Comparison of ENCODE assay signal across 6 cellular contexts in genomic region chr11:62570903-62571302, GRCh38. TPM values are rescaled to one million over a fixed set of nuclear protein-coding genes. Genes with fewer than 3 reads are reported as not detected.
DNase-seq lines count a peak whose midpoint lies in the region; ATAC-seq and TF ChIP-seq lines count a peak whose summit lies in the region.
"Not testable (repeated sequence)": the region's sequence is repeated elsewhere in the genome, so short reads cannot be mapped to it uniquely, and the experiment has no call there.

No MANE protein-coding gene starts in this region.

- POLR2A ChIA-PET in IMR-90 (lab: Charles Lee; ENCODE audit: unreplicated experiment), result interaction anchor here (0.5 kb wide), 1 partner anchor 147 kb away, joined by 6 read pairs; no protein-coding TSS in a partner anchor

- not testable (repeated sequence) for H3K4ac ChIP-seq in IMR-90 (ENCODE audit: low read depth, low read length)

- ATAC-seq in IMR-90 (ENCODE audit: low read depth); T-helper 17 cell: not testable (repeated sequence)

- TF ChIP-seq CTCF in C4-2B (conservative IDR thresholded peaks at IDR 0.05); IMR-90 (conservative IDR thresholded peaks at IDR 0.05; ENCODE audit: low read depth, low read length); esophagus muscularis mucosa (IDR thresholded peaks at IDR 0.05); progenitor cell of endocrine pancreas (IDR thresholded peaks at IDR 0.05; ENCODE audit: unreplicated experiment): not testable (repeated sequence)

- H3K4me1 Mint-ChIP-seq in T-helper 17 cell (peaks cover 60% of the 10 kb centered on the region), progenitor cell of endocrine pancreas (ENCODE audit: low read depth) (peaks cover 47% of the 10 kb centered on the region)
- H3K4me1 Mint-ChIP-seq in activated naive CD4-positive, alpha-beta T cell treated with anti-CD3 and anti-CD28 coated beads, Interleukin-2, amount 10 ng/mL, durations not matched to agents 7 days and 5 days, result peaks cover 65% of the 10 kb centered on the region

- not testable (repeated sequence) for H3K18ac ChIP-seq in IMR-90 (ENCODE audit: low read depth, low read length)

- H3K27ac Mint-ChIP-seq in T-helper 17 cell, result peak overlapping the region; percentile 100
- peak overlapping the region; percentile 57 for H3K27ac Mint-ChIP-seq in activated naive CD4-positive, alpha-beta T cell treated with anti-CD3 and anti-CD28 coated beads, Interleukin-2, amount 10 ng/mL, durations not matched to agents 7 days and 5 days
- H3K27ac Mint-ChIP-seq in progenitor cell of endocrine pancreas, result peak overlapping the region; percentile 87

- not testable (repeated sequence) for DNase-seq in IMR-90; T-helper 17 cell; activated naive CD4-positive, alpha-beta T cell treated with anti-CD3 and anti-CD28 coated beads, Interleukin-2, amount 10 ng/mL, durations not matched to agents 7 days and 5 days; esophagus muscularis mucosa (ENCODE audit: extremely low spot score); progenitor cell of endocrine pancreas (ENCODE audit: low spot score, unreplicated experiment)

- 100% methylated on average over 2 of the region's 5 CpGs; no CpG with 5 or more reads in 1 of the 2 experiments for WGBS in IMR-90 (ENCODE audit: extremely low coverage in 2 of 2, insufficient read length in 1 of 2), 2 experiments
- 90% methylated on average over 5 of the region's 5 CpGs for WGBS in esophagus muscularis mucosa

- not testable (repeated sequence) for H3K4me3 ChIP-seq in IMR-90 (ENCODE audit: insufficient read depth, low read depth, low read length); esophagus muscularis mucosa

- peak overlapping the region; percentile 83; the same call in 1 of the 2 replicates for H3K23ac ChIP-seq in IMR-90 (ENCODE audit: low read depth, low read length)

- H3K9me3 Mint-ChIP-seq in activated naive CD4-positive, alpha-beta T cell treated with anti-CD3 and anti-CD28 coated beads, Interleukin-2, amount 10 ng/mL, durations not matched to agents 7 days and 5 days; progenitor cell of endocrine pancreas (ENCODE audit: low read depth): not testable (repeated sequence)

- H3K27me3 Mint-ChIP-seq in T-helper 17 cell; activated naive CD4-positive, alpha-beta T cell treated with anti-CD3 and anti-CD28 coated beads, Interleukin-2, amount 10 ng/mL, durations not matched to agents 7 days and 5 days; progenitor cell of endocrine pancreas: not testable (repeated sequence)

- H3K56ac ChIP-seq in IMR-90 (ENCODE audit: extremely low read depth, insufficient read depth, low read length), result not testable (repeated sequence)

- TF ChIP-seq RAD21 in IMR-90 (IDR thresholded peaks at IDR 0.05; ENCODE audit: low read length), result not testable (repeated sequence)

- H3K36me3 Mint-ChIP-seq in T-helper 17 cell (ENCODE audit: low read depth) (peaks cover 24% of the 10 kb centered on the region), progenitor cell of endocrine pancreas (ENCODE audit: insufficient read depth) (peaks cover 39% of the 10 kb centered on the region)
- H3K36me3 Mint-ChIP-seq in activated naive CD4-positive, alpha-beta T cell treated with anti-CD3 and anti-CD28 coated beads, Interleukin-2, amount 10 ng/mL, durations not matched to agents 7 days and 5 days, result peaks cover 65% of the 10 kb centered on the region

- CTCF ChIA-PET in IMR-90 (lab: Yijun Ruan, JAX), result interaction anchor here (1.8 kb wide), 1 partner anchor 11 kb away, joined by 6 read pairs; no protein-coding TSS in a partner anchor
- CTCF ChIA-PET in activated naive CD4-positive, alpha-beta T cell treated with anti-CD3 and anti-CD28 coated beads, Interleukin-2, amount 10 ng/mL, durations not matched to agents 7 days and 5 days (lab: Charles Lee), result interaction anchor here (2.2 to 4.3 kb wide), 3 partner anchors 10 to 176 kb away, joined by 11 to 16 read pairs (median 12); no protein-coding TSS in a partner anchor

- not testable (repeated sequence) for H2AK5ac ChIP-seq in IMR-90 (ENCODE audit: low read depth, low read length)

- not testable (repeated sequence) for H2AFZ ChIP-seq in IMR-90 (replicated peaks; ENCODE audit: low read length, poor library complexity)

- not testable (repeated sequence) for H3K14ac ChIP-seq in IMR-90 (replicated peaks; ENCODE audit: low read depth, low read length)

- H3K4me3 Mint-ChIP-seq in T-helper 17 cell, result not testable (repeated sequence)
- peak overlapping the region; percentile 4 for H3K4me3 Mint-ChIP-seq in activated naive CD4-positive, alpha-beta T cell treated with anti-CD3 and anti-CD28 coated beads, Interleukin-2, amount 10 ng/mL, durations not matched to agents 7 days and 5 days
- H3K4me3 Mint-ChIP-seq in progenitor cell of endocrine pancreas (ENCODE audit: low read depth), result peak overlapping the region; percentile 8

- peaks cover 18 to 74% of the 10 kb centered on the region in 2 experiments for H3K79me1 ChIP-seq in IMR-90 (ENCODE audit: low read depth in 1 of 2, low read length in 2 of 2)

- H2BK120ac ChIP-seq in IMR-90 (ENCODE audit: low read depth, low read length), result not testable (repeated sequence)

- not testable (repeated sequence) for H3K9me3 ChIP-seq in IMR-90 (ENCODE audit: control insufficient read depth, insufficient read depth, low read length); T-helper 17 cell (ENCODE audit: control insufficient read depth, low read length, poor library complexity, severe bottlenecking); esophagus muscularis mucosa

- not testable (repeated sequence) for H4K5ac ChIP-seq in IMR-90 (ENCODE audit: low read depth, low read length)

- peaks cover 60% of the 10 kb centered on the region for H4K20me1 ChIP-seq in IMR-90 (ENCODE audit: insufficient read depth, low read length)

- peak overlapping the region; percentile 8; the same call in 1 of the 2 replicates for H3K27ac ChIP-seq in C4-2B
- H3K27ac ChIP-seq in IMR-90 (ENCODE audit: insufficient read depth, low read length), result not testable (repeated sequence)
- H3K27ac ChIP-seq in esophagus muscularis mucosa (replicated peaks in 1 of 4), result peak overlapping the region in 3 of 4 donors; percentile 14 to 84 (median 37)

- H2AK9ac ChIP-seq in IMR-90 (replicated peaks; ENCODE audit: low read depth, low read length, poor library complexity), result not testable (repeated sequence)

- H3K9ac ChIP-seq in IMR-90 (ENCODE audit: low read depth, low read length), result not testable (repeated sequence)

- H2BK20ac ChIP-seq in IMR-90 (ENCODE audit: low read depth, low read length), result not testable (repeated sequence)

- dilution Hi-C loops in IMR-90 (cut with HindIII; ENCODE audit: low sequenced_read_pairs, unreplicated experiment), result not testable (repeated sequence)

- not testable (repeated sequence) for H3K9me1 ChIP-seq in IMR-90 (ENCODE audit: insufficient read depth, low read length)

- H3K36me3 ChIP-seq in IMR-90 (ENCODE audit: control insufficient read depth, insufficient read depth, low read length) (peaks cover 51% of the 10 kb centered on the region), esophagus muscularis mucosa (peaks cover 52 to 73% (median 66%) of the 10 kb centered on the region in 4 donors)

- not testable (repeated sequence) for H3K4me2 ChIP-seq in IMR-90 (ENCODE audit: low read depth, low read length)

- H2BK15ac ChIP-seq in IMR-90 (ENCODE audit: low read depth, low read length), result not testable (repeated sequence)

- intact Hi-C loops in IMR-90 (cut with micrococcal nuclease); esophagus muscularis mucosa (cut with DNase I): not testable (repeated sequence)

- BruUV-seq in IMR-90 (replicated peaks; lab: Mats Ljungman, UMichigan), result not testable (repeated sequence)

- not testable (repeated sequence) for TF ChIP-seq POLR2A in IMR-90 (IDR thresholded peaks at IDR 0.05; ENCODE audit: low read depth, low read length); esophagus muscularis mucosa (IDR thresholded peaks at IDR 0.05; ENCODE audit: low read depth)

- not testable (repeated sequence) for H3K27me3 ChIP-seq in IMR-90 (ENCODE audit: control insufficient read depth, insufficient read depth, low read length); esophagus muscularis mucosa

- H4K91ac ChIP-seq in IMR-90 (ENCODE audit: insufficient read depth, low read depth, low read length), result not testable (repeated sequence)

- peaks cover 12% of the 10 kb centered on the region for H3K4me1 ChIP-seq in IMR-90 (ENCODE audit: control insufficient read depth, insufficient read depth, low read length)
- peaks cover 35 to 59% (median 56%) of the 10 kb centered on the region in 4 donors for H3K4me1 ChIP-seq in esophagus muscularis mucosa

- in situ Hi-C loops in IMR-90 (cut with MboI; ENCODE audit: low sequenced_read_pairs), result not testable (repeated sequence)

- H2BK5ac ChIP-seq in IMR-90 (ENCODE audit: low read depth, low read length, poor library complexity, severe bottlenecking), result not testable (repeated sequence)

- TF ChIP-seq EP300 in esophagus muscularis mucosa (IDR thresholded peaks at IDR 0.05), result not testable (repeated sequence)

- not testable (repeated sequence) for H4K8ac ChIP-seq in IMR-90 (ENCODE audit: low read depth in 2 of 2, low read length in 2 of 2)

RNA-seq across cellular contexts. Expression of gene EEF1G, which starts 2.8 kb away (rescaled TPM):
- 1,598 and 1,857 TPM in 2 replicates for total RNA-seq in IMR-90 (2012; rRNA removed)
- 1,684 and 1,697 TPM in 2 replicates for polyA plus RNA-seq in IMR-90 (2012; rRNA removed)
- polyA plus RNA-seq in IMR-90 (2012; cell fraction: cytosol; rRNA removed), result 1,447 and 1,704 TPM in 2 replicates
- polyA plus RNA-seq in IMR-90 (2012; cell fraction: nucleus; rRNA removed; ENCODE audit: low replicate concordance), result 506 and 710 TPM in 2 replicates
- 1,000 to 10,000 TPM; 1,954 to 1,984 TPM for total RNA-seq in T-helper 17 cell
- 1,000 to 10,000 TPM; 1,068 to 1,537 (median 1,375) TPM for total RNA-seq in esophagus muscularis mucosa
- total RNA-seq in progenitor cell of endocrine pancreas, result 1,931 and 1,938 TPM in 2 replicates

RNA-seq across cellular contexts. Expression of gene TUT1, which starts 20.4 kb away (rescaled TPM):
- total RNA-seq in IMR-90 (2012; rRNA removed), result 3.3 and 4.3 TPM in 2 replicates
- polyA plus RNA-seq in IMR-90 (2012; rRNA removed), result 10.1 TPM in 2 replicates
- 8.4 and 9.3 TPM in 2 replicates for polyA plus RNA-seq in IMR-90 (2012; cell fraction: cytosol; rRNA removed)
- polyA plus RNA-seq in IMR-90 (2012; cell fraction: nucleus; rRNA removed; ENCODE audit: low replicate concordance), result 42.6 and 48.7 TPM in 2 replicates
- 10 to 100 TPM; 20.9 to 23.2 TPM for total RNA-seq in T-helper 17 cell
- 1 to 10 TPM; 4.2 to 8.0 (median 6.0) TPM for total RNA-seq in esophagus muscularis mucosa
- 23.1 and 26.0 TPM in 2 replicates for total RNA-seq in progenitor cell of endocrine pancreas

RNA-seq across cellular contexts. Expression of gene AHNAK, which starts 24.3 kb away (rescaled TPM):
- total RNA-seq in IMR-90 (2012; rRNA removed) (695 and 735 TPM in 2 replicates), T-helper 17 cell (100 to 1,000 TPM; 692 to 863 TPM), esophagus muscularis mucosa (1,000 to 10,000 TPM; 1,278 to 2,374 (median 1,866) TPM), progenitor cell of endocrine pancreas (27.2 and 39.8 TPM in 2 replicates)
- 80.7 and 95.1 TPM in 2 replicates for polyA plus RNA-seq in IMR-90 (2012; rRNA removed)
- polyA plus RNA-seq in IMR-90 (2012; cell fraction: cytosol; rRNA removed), result 22.8 and 36.6 TPM in 2 replicates
- polyA plus RNA-seq in IMR-90 (2012; cell fraction: nucleus; rRNA removed; ENCODE audit: low replicate concordance), result 45.0 and 186 TPM in 2 replicates

RNA-seq across cellular contexts. Expression of gene MTA2, which starts 30.8 kb away (rescaled TPM):
- total RNA-seq in IMR-90 (2012; rRNA removed) (126 and 136 TPM in 2 replicates), T-helper 17 cell (100 to 1,000 TPM; 140 to 175 TPM), esophagus muscularis mucosa (10 to 100 TPM; 60.2 to 91.4 (median 88.3) TPM), progenitor cell of endocrine pancreas (134 and 140 TPM in 2 replicates)
- 28.0 and 34.8 TPM in 2 replicates for polyA plus RNA-seq in IMR-90 (2012; rRNA removed)
- 14.4 and 18.0 TPM in 2 replicates for polyA plus RNA-seq in IMR-90 (2012; cell fraction: cytosol; rRNA removed)
- polyA plus RNA-seq in IMR-90 (2012; cell fraction: nucleus; rRNA removed; ENCODE audit: low replicate concordance), result 35.6 and 60.7 TPM in 2 replicates

RNA-seq across cellular contexts. Expression of gene EML3, which starts 41.7 kb away (rescaled TPM):
- total RNA-seq in IMR-90 (2012; rRNA removed) (4.4 and 5.0 TPM in 2 replicates), T-helper 17 cell (100 to 1,000 TPM; 169 to 174 TPM), esophagus muscularis mucosa (10 to 100 TPM; 27.0 to 33.6 (median 29.0) TPM), progenitor cell of endocrine pancreas (42.7 and 47.0 TPM in 2 replicates)
- 24.7 and 26.1 TPM in 2 replicates for polyA plus RNA-seq in IMR-90 (2012; rRNA removed)
- 13.6 and 18.0 TPM in 2 replicates for polyA plus RNA-seq in IMR-90 (2012; cell fraction: cytosol; rRNA removed)
- polyA plus RNA-seq in IMR-90 (2012; cell fraction: nucleus; rRNA removed; ENCODE audit: low replicate concordance), result 158 and 257 TPM in 2 replicates

Comparison
In these comparisons a context has a peak if more than half of its experiments do, and no peak if none do; other contexts are left out.
1. RNA of gene AHNAK, which starts 24.3 kb away (total RNA-seq): 1,278 to 2,374 TPM in esophagus muscularis mucosa, 692 to 863 TPM in T-helper 17 cell and 695 to 735 TPM in IMR-90; 27.2 to 39.8 TPM in progenitor cell of endocrine pancreas; every median in the first group is over 10 times any median in the second.
2. Peak in every context shown above with its lines, with median percentiles within 50 percentile points of each other: H3K27ac Mint-ChIP-seq.